27 cellular contexts compared by ENCODE assay signal in the genomic region with DNA sequence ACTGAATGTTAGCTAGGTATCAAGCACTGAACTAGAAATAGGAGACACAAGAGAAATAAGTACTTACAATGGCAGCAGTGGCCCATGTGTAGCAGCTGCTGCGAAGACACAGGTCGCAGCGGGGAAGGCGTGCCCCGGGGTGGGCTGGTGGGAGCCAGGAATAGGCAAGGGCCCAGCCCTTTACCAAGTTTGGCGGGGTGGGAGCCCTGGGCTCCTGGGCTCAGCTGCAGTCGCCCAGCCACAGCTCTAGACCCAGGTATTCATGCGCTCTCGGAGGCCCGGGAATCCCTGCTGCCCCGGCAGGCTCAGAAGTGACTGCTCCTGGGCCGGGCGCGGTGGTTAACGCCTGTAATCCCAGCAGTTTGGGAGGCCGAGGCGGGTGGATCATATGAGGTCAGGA.
"Had no signal": no experiment of that assay in that cellular context is flagged by ENCODE, and none has a peak within 500 bp of the region (broad histone marks: within the 10 kb centered on the region; RNA-seq: fewer than 3 reads in every experiment).

No MANE protein-coding gene starts in this region.

- H3K27me3 Mint-ChIP-seq: naive thymus-derived CD4-positive, alpha-beta T cell; progenitor cell of endocrine pancreas; stimulated activated naive B cell treated with anti-CD40 and anti-IgM and Interleukin-4, amounts not matched to agents 10 μg/mL and 1 μg/mL and 100 μg/mL, for 72 hours; stimulated activated naive CD8-positive, alpha-beta T cell treated with anti-CD3 and anti-CD28 coated beads, Interleukin-15, Interleukin-2, amounts not matched to agents 100 ng/mL and 50 ng/mL, for 24 hours had no signal

- H3K27ac Mint-ChIP-seq: naive thymus-derived CD4-positive, alpha-beta T cell; natural killer cell; nephron; neural progenitor cell; progenitor cell of endocrine pancreas; stimulated activated effector memory CD8-positive, alpha-beta T cell treated with anti-CD3 and anti-CD28 coated beads, Interleukin-12 subunit alpha, Interleukin-12 subunit beta, amount 100 ng/mL, for 72 hours; stimulated activated naive B cell treated with anti-CD40 and anti-IgM and Interleukin-4, amounts not matched to agents 10 μg/mL and 1 μg/mL and 100 μg/mL, for 72 hours; stimulated activated naive CD8-positive, alpha-beta T cell treated with anti-CD3 and anti-CD28 coated beads, Interleukin-15, Interleukin-2, amounts not matched to agents 100 ng/mL and 50 ng/mL, for 24 hours had no signal

- H3K4me1 ChIP-seq: neural progenitor cell, psoas muscle, right lobe of liver, thyroid gland, tibial nerve, upper lobe of left lung, uterus had no signal

- H3K36me3 Mint-ChIP-seq: naive thymus-derived CD4-positive, alpha-beta T cell; natural killer cell; neural progenitor cell; stimulated activated effector memory CD8-positive, alpha-beta T cell treated with anti-CD3 and anti-CD28 coated beads, Interleukin-12 subunit alpha, Interleukin-12 subunit beta, amount 100 ng/mL, for 72 hours; stimulated activated naive B cell treated with anti-CD40 and anti-IgM and Interleukin-4, amounts not matched to agents 10 μg/mL and 1 μg/mL and 100 μg/mL, for 72 hours had no signal

- ATAC-seq: naive thymus-derived CD4-positive, alpha-beta T cell; natural killer cell; psoas muscle; right cardiac atrium; right lobe of liver; stimulated activated naive B cell treated with anti-CD40 and anti-IgM and Interleukin-4, amounts not matched to agents 10 μg/mL and 1 μg/mL and 100 μg/mL, for 72 hours had no signal

- H3K4me3 ChIP-seq: neural progenitor cell, pancreas, psoas muscle, right lobe of liver, skin epidermis, smooth muscle cell, stomach, thoracic aorta, thyroid gland, tibial nerve, upper lobe of left lung, uterus had no signal

- H3K4me1 Mint-ChIP-seq: naive thymus-derived CD4-positive, alpha-beta T cell; natural killer cell; nephron; neural progenitor cell; stimulated activated effector memory CD8-positive, alpha-beta T cell treated with anti-CD3 and anti-CD28 coated beads, Interleukin-12 subunit alpha, Interleukin-12 subunit beta, amount 100 ng/mL, for 72 hours; stimulated activated naive B cell treated with anti-CD40 and anti-IgM and Interleukin-4, amounts not matched to agents 10 μg/mL and 1 μg/mL and 100 μg/mL, for 72 hours had no signal

- DNase-seq: naive thymus-derived CD4-positive, alpha-beta T cell; natural killer cell; occipital lobe; pancreas; psoas muscle; right cardiac atrium; right lobe of liver; stimulated activated CD4-positive, alpha-beta T cell treated with anti-CD3 and anti-CD28 coated beads, Interleukin-15, amount 100 ng/mL, for 24 hours; stimulated activated CD4-positive, alpha-beta T cell treated with anti-CD3 and anti-CD28 coated beads, Interleukin-2, amount 100 ng/mL, for 24 hours; stimulated activated CD4-positive, alpha-beta T cell treated with anti-CD3 and anti-CD28 coated beads, Interleukin-2, amount 100 ng/mL, for 48 hours; stimulated activated CD4-positive, alpha-beta T cell treated with anti-CD3 and anti-CD28 coated beads, Interleukin-4, amount 100 ng/mL, for 24 hours; stimulated activated naive B cell treated with anti-CD40 and anti-IgM and Interleukin-4, amounts not matched to agents 10 μg/mL and 1 μg/mL and 100 μg/mL, for 72 hours; stimulated activated naive CD4-positive, alpha-beta T cell treated with Interleukin-2 at 50 U/mL for 16 hours; stomach; thyroid gland; trophoblast cell; uterus had no signal

- H3K36me3 ChIP-seq: neural progenitor cell, pancreas, right lobe of liver, stomach, thoracic aorta, thyroid gland, tibial nerve, upper lobe of left lung, uterus had no signal

- H3K27me3 ChIP-seq: neural progenitor cell, pancreas, right lobe of liver, stomach, thyroid gland, tibial nerve, upper lobe of left lung, uterus had no signal

- H3K27ac ChIP-seq: neural progenitor cell, pancreas, psoas muscle, right lobe of liver, skin epidermis, stomach, thoracic aorta, thyroid gland, tibial nerve, upper lobe of left lung, uterus had no signal

- H3K9me3 Mint-ChIP-seq: nephron; neural progenitor cell; stimulated activated naive CD8-positive, alpha-beta T cell treated with anti-CD3 and anti-CD28 coated beads, Interleukin-15, Interleukin-2, amounts not matched to agents 100 ng/mL and 50 ng/mL, for 24 hours had no signal

- H3K4me3 Mint-ChIP-seq: naive thymus-derived CD4-positive, alpha-beta T cell; natural killer cell; nephron; neural progenitor cell; stimulated activated effector memory CD8-positive, alpha-beta T cell treated with anti-CD3 and anti-CD28 coated beads, Interleukin-12 subunit alpha, Interleukin-12 subunit beta, amount 100 ng/mL, for 72 hours; stimulated activated naive B cell treated with anti-CD40 and anti-IgM and Interleukin-4, amounts not matched to agents 10 μg/mL and 1 μg/mL and 100 μg/mL, for 72 hours; stimulated activated naive CD8-positive, alpha-beta T cell treated with anti-CD3 and anti-CD28 coated beads, Interleukin-15, Interleukin-2, amounts not matched to agents 100 ng/mL and 50 ng/mL, for 24 hours had no signal

- H3K9me3 ChIP-seq: pancreas, psoas muscle, right lobe of liver, thoracic aorta, thyroid gland, tibial nerve, upper lobe of left lung, uterus had no signal
